In genomic region chr9:35116898-35117551, GRCh38 we compare ENCODE assay signal across 8 cellular contexts. TPM values are rescaled to one million over a fixed set of nuclear protein-coding genes. Genes with fewer than 3 reads are reported as not detected.
DNase-seq lines count a peak whose midpoint lies in the region; ATAC-seq and TF ChIP-seq lines count a peak whose summit lies in the region.

No MANE protein-coding gene starts in this region.

- H3K4me1 ChIP-seq in gastroesophageal sphincter (peaks cover 10 to 51% (median 27%) of the 10 kb centered on the region in 3 donors), neutrophil (ENCODE audit: control insufficient read depth in 1 of 2, insufficient read depth in 1 of 2, low read depth in 1 of 2, low read length in 1 of 2) (peaks cover 41 to 44% of the 10 kb centered on the region in 2 experiments), subcutaneous abdominal adipose tissue (ENCODE audit: control insufficient read depth in 5 of 5, insufficient read depth in 5 of 5, low read length in 5 of 5) (peaks cover 8 to 48% (median 41%) of the 10 kb centered on the region in 5 donors)

- TF ChIP-seq CTCF in gastroesophageal sphincter (IDR thresholded peaks at IDR 0.05) (peak in 3 of 4 experiments; percentile 88 to 95 (median 90)), neutrophil (IDR thresholded peaks at IDR 0.05) (peak; percentile 92)

- H3K4me3 ChIP-seq in H7 (ENCODE audit: insufficient read depth, low read depth, low read length) (peak overlapping the region; percentile 73), MG63 (peak overlapping the region; percentile 59), gastroesophageal sphincter (peak overlapping the region in 1 of 2 donors; percentile 64), neutrophil (ENCODE audit: low read depth in 1 of 2, low read length in 1 of 2) (peak overlapping the region; percentile 77 to 85), subcutaneous abdominal adipose tissue (ENCODE audit: low read depth in 1 of 5, low read length in 5 of 5) (peak overlapping the region; percentile 65 to 91 (median 86))

- no peaks in the 10 kb centered on the region for H3K9me3 ChIP-seq in MG63
- H3K9me3 ChIP-seq in gastroesophageal sphincter, result no peaks in the 10 kb centered on the region
- H3K9me3 ChIP-seq in neutrophil, result no peaks in the 10 kb centered on the region
- H3K9me3 ChIP-seq in subcutaneous abdominal adipose tissue (ENCODE audit: control insufficient read depth in 5 of 5, low read length in 5 of 5), result no peaks in the 10 kb centered on the region

- TF ChIP-seq EP300 in gastroesophageal sphincter (IDR thresholded peaks at IDR 0.05), result no peak

- peak; percentile 95 for DNase-seq in Daoy (ENCODE audit: low read depth)
- peak; percentile 78 for DNase-seq in H7
- peak; percentile 81 for DNase-seq in MG63
- DNase-seq in SIG-M5 treated with dmso at 0.1 percent for 504 hours (lab: John Stamatoyannopoulos, UW; ENCODE audit: unreplicated experiment), result peak; percentile 92
- peak; percentile 47 to 72 (median 58) for DNase-seq in activated naive CD4-positive, alpha-beta T cell (lab: John Stamatoyannopoulos, UW)

- H3K27ac ChIP-seq in gastroesophageal sphincter (peak overlapping the region; percentile 41 to 96 (median 91)), neutrophil (peak overlapping the region; percentile 98), subcutaneous abdominal adipose tissue (ENCODE audit: low read depth, low read length) (peak overlapping the region; percentile 81)

- peak overlapping the region; percentile 46 to 78 (median 59) for H3K9ac ChIP-seq in subcutaneous abdominal adipose tissue (ENCODE audit: low read length in 5 of 5)

- WGBS in gastroesophageal sphincter (ENCODE audit: low coverage in 1 of 2), 2 donors, result 12 to 18% methylated on average over 9 to 30 of the region's 30 CpGs

- no peak for TF ChIP-seq POLR2A in gastroesophageal sphincter (IDR thresholded peaks at IDR 0.05)

- H3K27me3 ChIP-seq in H7 (ENCODE audit: control insufficient read depth, insufficient read depth, low read length), result no peaks in the 10 kb centered on the region
- H3K27me3 ChIP-seq in MG63, result no peaks in the 10 kb centered on the region
- H3K27me3 ChIP-seq in gastroesophageal sphincter, result no peaks in the 10 kb centered on the region
- H3K27me3 ChIP-seq in neutrophil, result no peaks in the 10 kb centered on the region
- H3K27me3 ChIP-seq in subcutaneous abdominal adipose tissue (ENCODE audit: control insufficient read depth in 5 of 5, insufficient read depth in 4 of 5, low read length in 5 of 5), result no peaks in the 10 kb centered on the region

- H3K36me3 ChIP-seq in H7 (replicated peaks; ENCODE audit: control insufficient read depth, insufficient read depth, low read length) (no peaks in the 10 kb centered on the region), MG63 (no peaks in the 10 kb centered on the region), gastroesophageal sphincter (no peaks in the 10 kb centered on the region), neutrophil (no peaks in the 10 kb centered on the region), subcutaneous abdominal adipose tissue (ENCODE audit: control insufficient read depth in 5 of 5, insufficient read depth in 5 of 5, low read length in 5 of 5) (no peaks in the 10 kb centered on the region)

- peak; percentile 74 for ATAC-seq in gastroesophageal sphincter

RNA-seq across cellular contexts. Expression of gene ATOSB, which starts 1.4 kb away (rescaled TPM):
- 1.9 and 4.7 TPM in 2 replicates for total RNA-seq in Daoy (2014; rRNA removed; shearing (Covaris generic))
- 9.4 and 13.9 TPM in 2 replicates for total RNA-seq in H7 (2014; rRNA removed; shearing (Covaris generic))
- 0.72 and 2.0 TPM in 2 replicates for total RNA-seq in MG63 (2014; rRNA removed; shearing (Covaris generic); ENCODE audit: low replicate concordance)
- 10 to 100 TPM; 13.4 to 32.6 (median 18.3) TPM for total RNA-seq in gastroesophageal sphincter

RNA-seq across cellular contexts. Expression of gene STOML2, which starts 14.1 kb away (rescaled TPM):
- 222 and 248 TPM in 2 replicates for total RNA-seq in Daoy (2014; rRNA removed; shearing (Covaris generic))
- total RNA-seq in H7 (2014; rRNA removed; shearing (Covaris generic)), result 211 and 244 TPM in 2 replicates
- total RNA-seq in MG63 (2014; rRNA removed; shearing (Covaris generic); ENCODE audit: low replicate concordance), result 152 and 209 TPM in 2 replicates
- total RNA-seq in gastroesophageal sphincter, result 100 to 1,000 TPM in 3 of 4 donors, 10 to 100 TPM in 1; 96.0 to 123 (median 110) TPM

RNA-seq across cellular contexts. Expression of gene PIGO, which starts 20.6 kb away (rescaled TPM):
- 18.9 and 22.2 TPM in 2 replicates for total RNA-seq in Daoy (2014; rRNA removed; shearing (Covaris generic))
- total RNA-seq in H7 (2014; rRNA removed; shearing (Covaris generic)), result 29.6 and 29.8 TPM in 2 replicates
- 7.9 and 9.0 TPM in 2 replicates for total RNA-seq in MG63 (2014; rRNA removed; shearing (Covaris generic); ENCODE audit: low replicate concordance)
- 10 to 100 TPM in 2 of 4 donors, 1 to 10 TPM in 2; 6.5 to 11.4 (median 9.9) TPM for total RNA-seq in gastroesophageal sphincter

RNA-seq across cellular contexts. Expression of gene FANCG, which starts 37.3 kb away (rescaled TPM):
- total RNA-seq in Daoy (2014; rRNA removed; shearing (Covaris generic)), result 43.0 and 48.1 TPM in 2 replicates
- total RNA-seq in H7 (2014; rRNA removed; shearing (Covaris generic)), result 87.1 and 89.6 TPM in 2 replicates
- 15.2 and 16.5 TPM in 2 replicates for total RNA-seq in MG63 (2014; rRNA removed; shearing (Covaris generic); ENCODE audit: low replicate concordance)
- total RNA-seq in gastroesophageal sphincter, result 1 to 10 TPM; 3.0 to 7.2 (median 5.1) TPM

RNA-seq across cellular contexts. Expression of gene VCP, which starts 44.6 kb away (rescaled TPM):
- total RNA-seq in Daoy (2014; rRNA removed; shearing (Covaris generic)), result 569 and 580 TPM in 2 replicates
- 509 and 709 TPM in 2 replicates for total RNA-seq in H7 (2014; rRNA removed; shearing (Covaris generic))
- total RNA-seq in MG63 (2014; rRNA removed; shearing (Covaris generic); ENCODE audit: low replicate concordance), result 120 and 139 TPM in 2 replicates
- total RNA-seq in gastroesophageal sphincter, result 100 to 1,000 TPM; 136 to 200 (median 175) TPM
